In the genomic region with DNA sequence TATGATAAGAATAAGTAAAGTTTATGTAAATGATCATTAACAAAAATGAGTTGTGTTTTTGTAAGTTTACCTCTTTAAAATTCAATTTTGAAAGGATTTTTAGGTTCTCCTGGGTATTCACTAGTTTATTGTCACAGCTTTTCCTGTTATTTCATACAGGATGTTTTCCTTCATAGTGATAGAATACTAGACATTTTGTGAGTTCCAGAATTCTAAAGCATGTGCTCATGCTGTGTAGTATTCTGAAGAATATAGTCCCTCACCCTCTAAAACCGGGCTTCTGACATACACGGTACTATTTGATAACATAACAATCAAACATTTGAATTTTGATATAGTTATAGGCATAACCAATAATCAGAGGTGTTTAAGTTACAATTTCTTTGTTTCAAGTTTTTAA, we compare ENCODE assay signal across 21 cellular contexts.
"Had no signal": no experiment of that assay in that cellular context is flagged by ENCODE, and none has a peak within 500 bp of the region (broad histone marks: within the 10 kb centered on the region; RNA-seq: fewer than 3 reads in every experiment).

No MANE protein-coding gene starts in this region.

- H3K4me3 ChIP-seq: body of pancreas, gastroesophageal sphincter, heart right ventricle, left lung, suprapubic skin, vagina had no signal

- ATAC-seq: activated T-helper 17 cell treated with anti-CD3 and anti-CD28 coated beads, Interleukin-2, amount 50 U/mL, for 72 hours; body of pancreas; gastroesophageal sphincter; left lung had no signal

- H3K4me1 ChIP-seq: body of pancreas, gastroesophageal sphincter, suprapubic skin, vagina had no signal

- H3K27ac Mint-ChIP-seq: activated B cell treated with CpG ODN at 0.5 μM for 24 hours had no signal

- H3K36me3 ChIP-seq: gastroesophageal sphincter, left lung, suprapubic skin, vagina had no signal

- DNase-seq: activated B cell treated with CpG ODN at 0.5 μM for 24 hours; activated CD4-positive, alpha-beta T cell treated with anti-CD3 and anti-CD28 coated beads, Interleukin-2, amount 50 U/mL, for 1 hour; activated naive CD4-positive, alpha-beta T cell treated with Interleukin-2 at 50 U/mL for 16 hours; activated T-cell treated with anti-CD3 and anti-CD28 coated beads for 4 hours; amniotic stem cell; body of pancreas; heart right ventricle; left lung; mammary epithelial cell; midbrain; occipital lobe; retina; stimulated activated CD4-positive, alpha-beta T cell treated with anti-CD3 and anti-CD28 coated beads, Interleukin-2, amount 100 ng/mL, for 24 hours; stimulated activated naive CD4-positive, alpha-beta T cell treated with Interleukin-2 at 50 U/mL for 16 hours; SW 1271; T-helper 9 cell; trophoblast cell had no signal

- H3K27ac ChIP-seq: body of pancreas, gastroesophageal sphincter, left lung, suprapubic skin, vagina had no signal

- H3K27me3 ChIP-seq: body of pancreas, gastroesophageal sphincter, heart right ventricle, left lung, suprapubic skin, vagina had no signal

- H3K4me3 Mint-ChIP-seq: activated B cell treated with CpG ODN at 0.5 μM for 24 hours had no signal

- H3K9me3 ChIP-seq: body of pancreas, vagina had no signal

- H3K9me3 Mint-ChIP-seq: activated T-helper 17 cell treated with anti-CD3 and anti-CD28 coated beads, Interleukin-2, amount 50 U/mL, for 72 hours had no signal

- H3K27me3 Mint-ChIP-seq: activated B cell treated with CpG ODN at 0.5 μM for 24 hours; activated T-helper 17 cell treated with anti-CD3 and anti-CD28 coated beads, Interleukin-2, amount 50 U/mL, for 72 hours had no signal
